1 cellular context compared by ENCODE assay signal in the genomic region with DNA sequence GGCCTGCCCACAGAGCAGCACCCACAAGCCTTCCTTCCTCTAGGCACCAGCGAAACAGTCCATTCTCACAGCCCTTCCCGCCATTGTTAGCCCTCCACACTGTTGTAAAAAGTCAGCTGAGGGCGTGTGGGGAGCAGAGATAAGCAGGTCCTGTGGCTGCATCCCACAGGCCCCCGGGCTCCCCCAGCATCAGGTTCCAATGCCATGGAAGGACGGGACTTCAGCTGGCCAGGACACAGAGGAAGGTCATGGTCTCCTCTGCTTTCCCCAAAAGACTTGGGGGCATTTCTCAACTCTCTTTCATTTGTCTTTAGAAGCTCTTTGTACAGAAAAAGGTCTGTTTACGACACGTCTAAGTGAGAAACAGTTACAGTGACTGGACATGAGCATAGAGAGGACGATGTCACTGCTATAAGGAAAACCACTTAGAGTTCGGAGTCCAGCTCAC.
A peak's percentile ranks its signal among the peaks of the same experiment; 100 is the strongest.
TF ChIP-seq lines count a peak whose summit lies in the region.

No MANE protein-coding gene starts in this region.

TF ChIP-seq in K562, 482 proteins besides CTCF, POLR2A, EP300 and RAD21 (continued from another document and continues in another):
- TF ChIP-seq ZBTB11 (CRISPR knock-in tag; IDR thresholded peaks at IDR 0.05) (peak in 1 of 3 experiments; percentile 68; a peak in 2 of 6 replicates), SMARCA4 (IDR thresholded peaks at IDR 0.05) (peak; percentile 84), RBM39 (optimal IDR thresholded peaks at IDR 0.05; ENCODE audit: low read depth, low read length) (no peak), TRIM24 (IDR thresholded peaks at IDR 0.05) (peak; percentile 44 to 71; a peak in 3 of 4 replicates), FOXM1 (IDR thresholded peaks at IDR 0.05; ENCODE audit: low read depth) (peak; percentile 65), FOXM1 (CRISPR knock-in tag; IDR thresholded peaks at IDR 0.05; ENCODE audit: low read depth) (no peak), LEF1 (IDR thresholded peaks at IDR 0.05) (peak; percentile 80), NFE2 (IDR thresholded peaks at IDR 0.05; ENCODE audit: low read depth) (no peak), NCOR1 (IDR thresholded peaks at IDR 0.05) (peak; percentile 81), TSC22D4 (tag; IDR thresholded peaks at IDR 0.05) (no peak), SRF (CRISPR knock-in tag; IDR thresholded peaks at IDR 0.05) (0 out of 4 replicates have a peak, but pooled peaks of 1 of the 2 experiments have one; percentile 39), YY1 (IDR thresholded peaks at IDR 0.05; ENCODE audit: borderline replicate concordance in 1 of 3, control insufficient read depth in 1 of 3, extremely low read depth in 1 of 3, insufficient read depth in 3 of 3, insufficient read length in 1 of 3, insufficient replicate concordance in 2 of 3, low read depth in 1 of 3, low read length in 2 of 3) (peak; percentile 36 to 90 (median 70)), CXXC5 (CRISPR knock-in tag; IDR thresholded peaks at IDR 0.05) (peak; percentile 73; the same call in 1 of the 2 replicates), ZBTB2 (IDR thresholded peaks at IDR 0.05) (peak; percentile 54; the same call in 1 of the 2 replicates), MGA (IDR thresholded peaks at IDR 0.05) (peak; percentile 46), THRB (CRISPR knock-in tag; conservative IDR thresholded peaks at IDR 0.05) (no peak), ZNF444 (CRISPR knock-in tag; IDR thresholded peaks at IDR 0.05) (no peak), MYNN (IDR thresholded peaks at IDR 0.05) (0 out of 2 replicates have a peak, but pooled peaks have one; percentile 45), MYNN (CRISPR knock-in tag; IDR thresholded peaks at IDR 0.05) (no peak), BCL6 (CRISPR knock-in tag; IDR thresholded peaks at IDR 0.05) (0 out of 2 replicates have a peak, but pooled peaks have one; percentile 44), KAT8 (IDR thresholded peaks at IDR 0.05; ENCODE audit: low read depth) (no peak), OTX1 (CRISPR knock-in tag; IDR thresholded peaks at IDR 0.05) (no peak), GATAD2B (IDR thresholded peaks at IDR 0.05; ENCODE audit: borderline replicate concordance) (0 out of 2 replicates have a peak, but pooled peaks have one; percentile 7), KLF13 (tag; IDR thresholded peaks at IDR 0.05; ENCODE audit: borderline replicate concordance, low read depth) (no peak)
- TF ChIP-seq, protein P1, sequence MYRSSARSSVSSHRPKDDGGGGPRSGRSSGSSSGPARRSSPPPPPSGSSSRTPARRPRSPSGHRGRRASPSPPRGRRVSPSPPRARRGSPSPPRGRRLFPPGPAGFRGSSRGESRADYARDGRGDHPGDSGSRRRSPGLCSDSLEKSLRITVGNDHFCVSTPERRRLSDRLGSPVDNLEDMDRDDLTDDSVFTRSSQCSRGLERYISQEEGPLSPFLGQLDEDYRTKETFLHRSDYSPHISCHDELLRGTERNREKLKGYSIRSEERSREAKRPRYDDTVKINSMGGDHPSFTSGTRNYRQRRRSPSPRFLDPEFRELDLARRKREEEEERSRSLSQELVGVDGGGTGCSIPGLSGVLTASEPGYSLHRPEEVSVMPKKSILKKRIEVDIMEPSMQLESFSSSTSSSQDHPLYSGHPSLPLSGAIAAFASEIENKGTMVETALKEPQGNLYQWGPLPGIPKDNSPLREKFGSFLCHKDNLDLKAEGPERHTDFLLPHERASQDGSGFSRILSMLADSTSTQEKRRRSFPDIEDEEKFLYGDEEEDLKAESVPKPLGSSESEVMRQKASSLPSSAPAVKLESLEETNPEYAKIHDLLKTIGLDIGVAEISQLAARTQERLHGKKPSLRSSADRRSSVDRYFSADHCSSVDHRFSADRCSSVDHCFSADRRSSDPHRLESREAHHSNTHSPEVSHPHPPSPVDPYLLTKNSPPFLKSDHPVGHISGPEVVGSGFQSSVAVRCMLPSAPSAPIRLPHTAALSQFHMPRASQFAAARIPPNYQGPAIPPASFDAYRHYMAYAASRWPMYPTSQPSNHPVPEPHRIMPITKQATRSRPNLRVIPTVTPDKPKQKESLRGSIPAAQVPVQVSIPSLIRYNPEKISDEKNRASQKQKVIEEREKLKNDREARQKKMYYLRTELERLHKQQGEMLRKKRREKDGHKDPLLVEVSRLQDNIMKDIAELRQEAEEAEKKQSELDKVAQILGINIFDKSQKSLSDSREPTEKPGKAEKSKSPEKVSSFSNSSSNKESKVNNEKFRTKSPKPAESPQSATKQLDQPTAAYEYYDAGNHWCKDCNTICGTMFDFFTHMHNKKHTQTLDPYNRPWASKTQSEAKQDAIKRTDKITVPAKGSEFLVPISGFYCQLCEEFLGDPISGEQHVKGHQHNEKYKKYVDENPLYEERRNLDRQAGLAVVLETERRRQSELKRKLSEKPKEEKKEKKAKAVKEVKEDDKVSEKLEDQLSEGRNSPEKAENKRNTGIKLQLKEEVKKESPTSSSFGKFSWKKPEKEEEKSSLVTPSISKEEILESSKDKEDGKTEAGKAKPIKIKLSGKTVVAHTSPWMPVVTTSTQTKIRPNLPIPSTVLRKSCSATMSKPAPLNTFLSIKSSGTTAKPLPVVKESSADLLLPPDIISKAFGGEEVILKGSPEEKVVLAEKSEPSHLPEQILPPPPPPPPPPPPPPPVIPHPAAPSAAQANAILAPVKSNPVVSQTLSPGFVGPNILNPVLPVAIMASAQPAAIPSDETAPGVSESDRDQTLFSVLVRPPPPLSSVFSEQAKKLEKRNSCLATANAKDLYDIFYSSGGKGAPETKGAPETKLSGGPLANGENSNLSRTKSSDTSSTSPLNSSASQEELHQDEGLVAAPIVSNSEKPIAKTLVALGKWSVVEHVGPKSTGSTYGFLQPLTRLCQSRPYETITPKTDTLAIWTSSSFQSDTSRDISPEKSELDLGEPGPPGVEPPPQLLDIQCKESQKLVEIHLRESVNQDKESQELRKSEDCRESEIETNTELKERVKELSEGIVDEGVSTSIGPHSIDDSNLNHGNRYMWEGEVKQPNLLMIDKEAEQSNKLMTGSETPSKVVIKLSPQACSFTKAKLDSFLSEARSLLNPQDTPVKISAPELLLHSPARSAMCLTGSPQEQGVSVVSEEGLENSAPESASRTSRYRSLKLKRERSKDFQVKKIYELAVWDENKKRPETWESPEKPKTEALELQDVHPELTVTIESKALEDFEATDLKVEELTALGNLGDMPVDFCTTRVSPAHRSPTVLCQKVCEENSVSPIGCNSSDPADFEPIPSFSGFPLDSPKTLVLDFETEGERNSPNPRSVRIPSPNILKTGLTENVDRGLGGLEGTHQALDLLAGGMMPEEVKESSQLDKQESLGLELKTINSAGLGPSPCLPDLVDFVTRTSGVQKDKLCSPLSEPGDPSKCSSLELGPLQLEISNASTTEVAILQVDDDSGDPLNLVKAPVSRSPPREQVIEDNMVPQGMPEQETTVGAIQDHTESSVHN (IDR thresholded peaks at IDR 0.05; ENCODE audit: borderline replicate concordance in 1 of 2, low read depth in 1 of 2) = 0 out of 4 replicates have a peak, but pooled peaks of 1 of the 2 experiments have one; percentile 17
